ENCODE assay signal across 1 cellular context in the genomic region with DNA sequence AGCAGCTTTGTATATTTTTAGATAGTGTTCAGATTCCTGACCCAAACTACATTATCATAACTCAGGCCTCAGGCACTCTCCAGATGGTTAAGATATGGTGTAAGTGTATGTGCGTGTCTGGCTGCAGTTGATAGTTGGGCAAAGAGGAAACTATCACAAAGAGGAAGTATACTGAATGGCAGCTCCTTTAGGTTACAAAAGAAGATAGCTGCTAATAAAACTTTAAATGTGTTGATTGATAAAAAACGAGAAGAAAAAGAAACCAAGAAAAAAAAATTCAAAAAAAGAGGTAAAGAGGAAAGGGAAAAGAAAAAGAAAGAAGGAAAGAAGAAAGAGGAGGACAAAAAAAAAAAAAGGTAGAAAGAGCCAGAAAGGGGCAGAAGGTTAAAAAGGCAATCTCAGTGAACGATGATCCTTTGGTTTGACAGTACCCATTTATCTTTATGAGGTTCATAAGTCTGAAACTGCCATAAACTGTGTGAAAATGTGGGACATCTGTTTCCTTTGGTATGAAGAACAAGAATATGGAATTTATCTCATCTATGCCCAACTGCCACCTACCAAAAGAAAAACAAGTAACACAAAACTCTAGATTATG.
TF ChIP-seq lines count a peak whose summit lies in the region.

No MANE protein-coding gene starts in this region.

TF ChIP-seq in K562, 482 proteins besides CTCF, POLR2A, EP300 and RAD21 (continued from another document):
- TF ChIP-seq, protein P1, sequence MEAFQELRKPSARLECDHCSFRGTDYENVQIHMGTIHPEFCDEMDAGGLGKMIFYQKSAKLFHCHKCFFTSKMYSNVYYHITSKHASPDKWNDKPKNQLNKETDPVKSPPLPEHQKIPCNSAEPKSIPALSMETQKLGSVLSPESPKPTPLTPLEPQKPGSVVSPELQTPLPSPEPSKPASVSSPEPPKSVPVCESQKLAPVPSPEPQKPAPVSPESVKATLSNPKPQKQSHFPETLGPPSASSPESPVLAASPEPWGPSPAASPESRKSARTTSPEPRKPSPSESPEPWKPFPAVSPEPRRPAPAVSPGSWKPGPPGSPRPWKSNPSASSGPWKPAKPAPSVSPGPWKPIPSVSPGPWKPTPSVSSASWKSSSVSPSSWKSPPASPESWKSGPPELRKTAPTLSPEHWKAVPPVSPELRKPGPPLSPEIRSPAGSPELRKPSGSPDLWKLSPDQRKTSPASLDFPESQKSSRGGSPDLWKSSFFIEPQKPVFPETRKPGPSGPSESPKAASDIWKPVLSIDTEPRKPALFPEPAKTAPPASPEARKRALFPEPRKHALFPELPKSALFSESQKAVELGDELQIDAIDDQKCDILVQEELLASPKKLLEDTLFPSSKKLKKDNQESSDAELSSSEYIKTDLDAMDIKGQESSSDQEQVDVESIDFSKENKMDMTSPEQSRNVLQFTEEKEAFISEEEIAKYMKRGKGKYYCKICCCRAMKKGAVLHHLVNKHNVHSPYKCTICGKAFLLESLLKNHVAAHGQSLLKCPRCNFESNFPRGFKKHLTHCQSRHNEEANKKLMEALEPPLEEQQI (IDR thresholded peaks at IDR 0.05), result peak; percentile 84; the same call in 1 of the 2 replicates
- TF ChIP-seq PML (IDR thresholded peaks at IDR 0.05; ENCODE audit: low read length), result peak; percentile 96
- peak; percentile 90 for TF ChIP-seq FOXM1 (IDR thresholded peaks at IDR 0.05; ENCODE audit: low read depth)
- TF ChIP-seq FOXM1 (CRISPR knock-in tag; IDR thresholded peaks at IDR 0.05; ENCODE audit: low read depth), result no peak
- TF ChIP-seq TEAD2 (tag; IDR thresholded peaks at IDR 0.05), result no peak
- TF ChIP-seq ZNF655 (CRISPR knock-in tag; IDR thresholded peaks at IDR 0.05), result no peak
- TF ChIP-seq CAMTA2 (CRISPR knock-in tag; conservative IDR thresholded peaks at IDR 0.05), result no peak
- TF ChIP-seq ELF1 (tag; IDR thresholded peaks at IDR 0.05), result peak; percentile 42; the same call in 1 of the 2 replicates
- TF ChIP-seq BRCA1 (IDR thresholded peaks at IDR 0.05), result no peak
- no peak for TF ChIP-seq BRCA1 (CRISPR knock-in tag; IDR thresholded peaks at IDR 0.05)
- TF ChIP-seq PRPF4 (IDR thresholded peaks at IDR 0.05; ENCODE audit: insufficient read depth, low read depth, low read length, poor library complexity, severe bottlenecking), result no peak
- peak; percentile 85 for TF ChIP-seq PKNOX1 (IDR thresholded peaks at IDR 0.05)
- peak; percentile 86 to 87 for TF ChIP-seq ARNT (IDR thresholded peaks at IDR 0.05)
- TF ChIP-seq SMARCC2 (IDR thresholded peaks at IDR 0.05; ENCODE audit: low read depth), result peak; percentile 95
- TF ChIP-seq CBX3 (IDR thresholded peaks at IDR 0.05; ENCODE audit: borderline replicate concordance in 1 of 2, low read length in 2 of 2), result 0 out of 3 replicates have a peak, but pooled peaks of 1 of the 2 experiments have one; percentile 52
- peak; percentile 89 for TF ChIP-seq ZC3H8 (IDR thresholded peaks at IDR 0.05)
- peak; percentile 97 for TF ChIP-seq SMARCA4 (IDR thresholded peaks at IDR 0.05)
- TF ChIP-seq, protein P2, sequence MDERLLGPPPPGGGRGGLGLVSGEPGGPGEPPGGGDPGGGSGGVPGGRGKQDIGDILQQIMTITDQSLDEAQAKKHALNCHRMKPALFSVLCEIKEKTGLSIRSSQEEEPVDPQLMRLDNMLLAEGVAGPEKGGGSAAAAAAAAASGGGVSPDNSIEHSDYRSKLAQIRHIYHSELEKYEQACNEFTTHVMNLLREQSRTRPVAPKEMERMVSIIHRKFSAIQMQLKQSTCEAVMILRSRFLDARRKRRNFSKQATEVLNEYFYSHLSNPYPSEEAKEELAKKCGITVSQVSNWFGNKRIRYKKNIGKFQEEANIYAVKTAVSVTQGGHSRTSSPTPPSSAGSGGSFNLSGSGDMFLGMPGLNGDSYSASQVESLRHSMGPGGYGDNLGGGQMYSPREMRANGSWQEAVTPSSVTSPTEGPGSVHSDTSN (CRISPR knock-in tag; IDR thresholded peaks at IDR 0.05; ENCODE audit: low read depth), result no peak
- TF ChIP-seq, protein P2 (tag; conservative IDR thresholded peaks at IDR 0.05; ENCODE audit: low read depth), result peak; percentile 94
- peak; percentile 92; the same call in 1 of the 2 replicates for TF ChIP-seq DNMT1 (IDR thresholded peaks at IDR 0.05)
- TF ChIP-seq KLF16 (IDR thresholded peaks at IDR 0.05), result peak; percentile 96
- TF ChIP-seq NONO (IDR thresholded peaks at IDR 0.05; ENCODE audit: low read depth in 2 of 2, low read length in 1 of 2), result no peak
- peak; percentile 78 for TF ChIP-seq MEF2A (IDR thresholded peaks at IDR 0.05; ENCODE audit: control insufficient read depth, low read depth, low read length)
- TF ChIP-seq FOSL1 (tag; conservative IDR thresholded peaks at IDR 0.05), result peak; percentile 68
- TF ChIP-seq KDM5B (IDR thresholded peaks at IDR 0.05; ENCODE audit: insufficient replicate concordance, low read depth, low read length), result no peak
- TF ChIP-seq NCOR1 (IDR thresholded peaks at IDR 0.05), result peak; percentile 94
- TF ChIP-seq ZHX1 (conservative IDR thresholded peaks at IDR 0.05; ENCODE audit: low read length), result no peak
- TF ChIP-seq, protein P3, sequence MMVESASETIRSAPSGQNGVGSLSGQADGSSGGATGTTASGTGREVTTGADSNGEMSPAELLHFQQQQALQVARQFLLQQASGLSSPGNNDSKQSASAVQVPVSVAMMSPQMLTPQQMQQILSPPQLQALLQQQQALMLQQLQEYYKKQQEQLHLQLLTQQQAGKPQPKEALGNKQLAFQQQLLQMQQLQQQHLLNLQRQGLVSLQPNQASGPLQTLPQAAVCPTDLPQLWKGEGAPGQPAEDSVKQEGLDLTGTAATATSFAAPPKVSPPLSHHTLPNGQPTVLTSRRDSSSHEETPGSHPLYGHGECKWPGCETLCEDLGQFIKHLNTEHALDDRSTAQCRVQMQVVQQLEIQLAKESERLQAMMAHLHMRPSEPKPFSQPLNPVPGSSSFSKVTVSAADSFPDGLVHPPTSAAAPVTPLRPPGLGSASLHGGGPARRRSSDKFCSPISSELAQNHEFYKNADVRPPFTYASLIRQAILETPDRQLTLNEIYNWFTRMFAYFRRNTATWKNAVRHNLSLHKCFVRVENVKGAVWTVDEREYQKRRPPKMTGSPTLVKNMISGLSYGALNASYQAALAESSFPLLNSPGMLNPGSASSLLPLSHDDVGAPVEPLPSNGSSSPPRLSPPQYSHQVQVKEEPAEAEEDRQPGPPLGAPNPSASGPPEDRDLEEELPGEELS (CRISPR knock-in tag; IDR thresholded peaks at IDR 0.05; ENCODE audit: borderline replicate concordance), result no peak
- TF ChIP-seq MTA3 (IDR thresholded peaks at IDR 0.05; ENCODE audit: borderline replicate concordance), result peak; percentile 43; the same call in 1 of the 2 replicates
- peak; percentile 75; the same call in 1 of the 2 replicates for TF ChIP-seq SMAD3 (CRISPR knock-in tag; conservative IDR thresholded peaks at IDR 0.05)
- TF ChIP-seq NFXL1 (CRISPR knock-in tag; IDR thresholded peaks at IDR 0.05), result no peak
- TF ChIP-seq HDAC1 (IDR thresholded peaks at IDR 0.05), result peak in 1 of 2 experiments; percentile 89; a peak in 2 of 4 replicates
- TF ChIP-seq ZBTB26 (CRISPR knock-in tag; IDR thresholded peaks at IDR 0.05), result no peak
- TF ChIP-seq CEBPB (tag; IDR thresholded peaks at IDR 0.05), result peak; percentile 70
- TF ChIP-seq RBM17 (IDR thresholded peaks at IDR 0.05; ENCODE audit: borderline replicate concordance, low read depth, low read length), result no peak
- TF ChIP-seq NR3C1 (CRISPR knock-in tag; IDR thresholded peaks at IDR 0.05), result no peak
- no peak for TF ChIP-seq ZBTB5 (IDR thresholded peaks at IDR 0.05)
- no peak for TF ChIP-seq SETDB1 (IDR thresholded peaks at IDR 0.05; ENCODE audit: low read length)
- TF ChIP-seq ZNF436 (CRISPR knock-in tag; IDR thresholded peaks at IDR 0.05), result no peak
